Comparison of ENCODE assay signal across 1 cellular context in the genomic region with DNA sequence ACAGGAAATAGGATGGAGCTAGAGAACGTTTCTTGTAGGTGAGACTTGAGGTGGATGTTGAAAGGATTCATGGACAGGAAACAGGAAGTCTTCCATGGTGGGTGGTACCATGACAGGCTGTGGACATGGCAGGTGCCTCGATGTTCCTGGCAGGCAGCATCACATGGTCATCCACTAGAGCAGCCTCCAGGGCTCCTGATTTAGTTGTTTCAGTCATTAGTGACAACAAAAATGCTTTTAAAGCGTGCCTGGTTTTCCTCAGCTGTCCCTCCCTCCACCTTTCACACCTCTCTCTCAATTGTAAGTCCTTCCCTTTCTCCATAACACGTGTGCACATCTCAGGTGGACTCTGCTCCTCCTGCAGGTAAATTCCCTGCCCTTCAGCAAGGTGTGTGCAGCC.
TF ChIP-seq lines count a peak whose summit lies in the region.

No MANE protein-coding gene starts in this region.

TF ChIP-seq in A549, 52 proteins besides CTCF, POLR2A, EP300 and RAD21 (continued from another document):
- no peak for TF ChIP-seq SMC3 (IDR thresholded peaks at IDR 0.05)
- no peak for TF ChIP-seq POLR2AphosphoS2 (conservative IDR thresholded peaks at IDR 0.05; ENCODE audit: low read length)
- no peak for TF ChIP-seq FOSL2 (IDR thresholded peaks at IDR 0.05)
- no peak for TF ChIP-seq FOSL2 (CRISPR knock-in tag; IDR thresholded peaks at IDR 0.05)
- no peak for TF ChIP-seq PHF8 (IDR thresholded peaks at IDR 0.05; ENCODE audit: borderline replicate concordance, low read depth)
- no peak for TF ChIP-seq HEYL (CRISPR knock-in tag; IDR thresholded peaks at IDR 0.05)
- TF ChIP-seq, protein P1, sequence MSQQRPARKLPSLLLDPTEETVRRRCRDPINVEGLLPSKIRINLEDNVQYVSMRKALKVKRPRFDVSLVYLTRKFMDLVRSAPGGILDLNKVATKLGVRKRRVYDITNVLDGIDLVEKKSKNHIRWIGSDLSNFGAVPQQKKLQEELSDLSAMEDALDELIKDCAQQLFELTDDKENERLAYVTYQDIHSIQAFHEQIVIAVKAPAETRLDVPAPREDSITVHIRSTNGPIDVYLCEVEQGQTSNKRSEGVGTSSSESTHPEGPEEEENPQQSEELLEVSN (IDR thresholded peaks at IDR 0.05; ENCODE audit: borderline replicate concordance, low read depth) = no peak
